8 cellular contexts compared by ENCODE assay signal in genomic region chr14:73851567-73852382, GRCh38. TPM values are rescaled to one million over a fixed set of nuclear protein-coding genes. Genes with fewer than 3 reads are reported as not detected.
DNase-seq lines count a peak whose midpoint lies in the region; ATAC-seq lines count a peak whose summit lies in the region.

Gene PTGR2, plus strand, starts transcription at chr14:73851831. Its CDS starts 7,032 bp downstream, at chr14:73858863.

- POLR2A ChIA-PET in CD4-positive, alpha-beta memory T cell (lab: Charles Lee; ENCODE audit: partially characterized antibody) = interaction anchor here (0.6 to 3.5 kb wide), 19 partner anchors 9 to 361 kb away, joined by 3 to 30 read pairs (median 4); partner anchors contain the start of genes ACOT2, ACOT4, ACOT6 and BBOF1

- peak within 1 kb of the TSS; percentile 66 for H3K27ac ChIP-seq in CD4-positive, alpha-beta memory T cell (ENCODE audit: low read depth, low read length)
- peak within 1 kb of the TSS; percentile 63 for H3K27ac ChIP-seq in effector memory CD4-positive, alpha-beta T cell (ENCODE audit: insufficient read depth, low read length, poor library complexity, severe bottlenecking)

- peaks cover 9 to 24% (median 17%) of the 10 kb centered on the region in 4 donors for H3K4me1 Mint-ChIP-seq in CD4-positive, alpha-beta memory T cell

- no peaks in the 10 kb centered on the region for H3K9me3 Mint-ChIP-seq in CD4-positive, alpha-beta memory T cell

- peaks cover 17% of the 10 kb centered on the region for H3K4me1 ChIP-seq in CD4-positive, alpha-beta memory T cell (ENCODE audit: insufficient read depth, low read length)
- H3K4me1 ChIP-seq in effector memory CD4-positive, alpha-beta T cell (ENCODE audit: control insufficient read depth, insufficient read depth, low read length, poor library complexity, severe bottlenecking) = peaks cover 6% of the 10 kb centered on the region

- CTCF ChIA-PET in CD4-positive, alpha-beta memory T cell (lab: Charles Lee; ENCODE audit: partially characterized antibody) = interaction anchor here (0.5 to 1.9 kb wide), 11 partner anchors 8 to 833 kb away, joined by 3 to 8 read pairs (median 3); partner anchors contain the start of gene ZNF410

- H3K36me3 Mint-ChIP-seq in CD4-positive, alpha-beta memory T cell = peaks cover 0 to 10% of the 10 kb centered on the region in 2 donors

- H3K36me3 ChIP-seq in CD4-positive, alpha-beta memory T cell (ENCODE audit: insufficient read depth, low read length) = no peaks in the 10 kb centered on the region
- no peaks in the 10 kb centered on the region for H3K36me3 ChIP-seq in effector memory CD4-positive, alpha-beta T cell (ENCODE audit: control insufficient read depth, insufficient read depth, low read length)

- ATAC-seq in GM19467 (IDR thresholded peaks at IDR 0.05; ENCODE audit: unreplicated experiment) = peak; percentile 81

- DNase-seq in CD4-positive, alpha-beta memory T cell = peak; percentile 88 to 93 (median 91)
- DNase-seq in HT-29 (ENCODE audit: low spot score) (peak; percentile 86), medulla oblongata (ENCODE audit: extremely low spot score) (peak; percentile 96)
- peak; percentile 67 for DNase-seq in NK-92 treated with Interleukin-12 subunit alpha and Interleukin-12 subunit beta, amount 100 ng/mL, for 24 hours (lab: John Stamatoyannopoulos, UW)
- peak; percentile 74 to 83 for DNase-seq in activated CD8-positive, alpha-beta memory T cell treated with anti-CD3 and anti-CD28 coated beads for 4 hours (ENCODE audit: low read depth in 2 of 2)
- peak; percentile 82 to 92 (median 84) for DNase-seq in effector memory CD4-positive, alpha-beta T cell
- peak; percentile 83 to 88 (median 84) for DNase-seq in stimulated activated CD4-positive, alpha-beta T cell treated with anti-CD3 and anti-CD28 coated beads, TNF-alpha, amount 100 ng/mL, for 48 hours (ENCODE audit: low read depth in 3 of 3)

- no peaks in the 10 kb centered on the region for H3K27me3 ChIP-seq in CD4-positive, alpha-beta memory T cell (ENCODE audit: insufficient read depth, low read length)
- H3K27me3 ChIP-seq in effector memory CD4-positive, alpha-beta T cell (replicated peaks; ENCODE audit: control insufficient read depth, insufficient read depth, low read length, poor library complexity, severe bottlenecking) = no peaks in the 10 kb centered on the region

- no peaks in the 10 kb centered on the region for H3K27me3 Mint-ChIP-seq in CD4-positive, alpha-beta memory T cell

- H3K9me3 ChIP-seq in CD4-positive, alpha-beta memory T cell (ENCODE audit: control insufficient read depth in 1 of 2, low read length in 2 of 2) = no peaks in the 10 kb centered on the region
- H3K9me3 ChIP-seq in effector memory CD4-positive, alpha-beta T cell (ENCODE audit: control insufficient read depth, low read length) = no peaks in the 10 kb centered on the region

- intact Hi-C loops in CD4-positive, alpha-beta memory T cell (cut with micrococcal nuclease) = loop anchor here (1.0 kb wide), 2 partner anchors 35 to 99 kb away; partner anchors contain the start of genes COQ6, FAM161B and ZNF410

- H3K4me3 Mint-ChIP-seq in CD4-positive, alpha-beta memory T cell = peak within 1 kb of the TSS; percentile 92 to 99 (median 94)

- peak within 1 kb of the TSS; percentile 42 to 91 for H3K4me3 ChIP-seq in CD4-positive, alpha-beta memory T cell (ENCODE audit: low read length in 2 of 2)
- H3K4me3 ChIP-seq in effector memory CD4-positive, alpha-beta T cell (ENCODE audit: insufficient read depth, low read depth, low read length, poor library complexity, severe bottlenecking) = peak within 1 kb of the TSS; percentile 59

- H3K27ac Mint-ChIP-seq in CD4-positive, alpha-beta memory T cell = peak within 1 kb of the TSS; percentile 93 to 99 (median 98)

RNA-seq across cellular contexts. Expression of gene PTGR2, which starts in this region (rescaled TPM):
- 1 to 10 TPM; 4.5 to 5.0 TPM for total RNA-seq in CD4-positive, alpha-beta memory T cell
- 1 to 10 TPM; 2.3 to 2.9 TPM for polyA plus RNA-seq in CD4-positive, alpha-beta memory T cell
- 2.5 and 4.2 TPM in 2 replicates for total RNA-seq in HT-29 (2014; rRNA removed; shearing (Covaris generic))

Comparison
In these comparisons a context has a peak if more than half of its experiments do, and no peak if none do; other contexts are left out.
1. Peak in every context shown above with its lines: DNase-seq, ATAC-seq, H3K4me3 ChIP-seq and H3K27ac ChIP-seq.